1 cellular context compared by ENCODE assay signal in the genomic region with DNA sequence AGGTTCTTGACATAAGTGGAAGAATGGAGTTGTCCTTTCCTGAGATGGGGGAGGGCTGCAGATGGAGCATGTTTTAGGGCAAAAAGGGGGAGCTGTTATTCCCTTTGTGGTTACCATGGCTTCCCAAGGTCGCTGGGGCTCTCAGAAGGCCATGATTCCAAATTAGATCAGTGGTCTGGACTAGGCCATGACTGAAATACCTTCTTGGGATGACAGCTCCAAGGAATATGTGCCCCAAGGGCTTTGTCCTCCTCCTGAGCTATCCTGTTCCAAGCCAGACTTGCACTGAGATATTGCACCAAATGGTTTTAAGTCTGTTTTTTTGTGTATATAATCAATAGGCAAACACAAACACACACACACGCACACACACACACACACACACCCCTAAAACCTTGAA.
TF ChIP-seq lines count a peak whose summit lies in the region.

No MANE protein-coding gene starts in this region.

TF ChIP-seq in IMR-90, 13 proteins besides CTCF, POLR2A, EP300 and RAD21:
- TF ChIP-seq MXI1 (IDR thresholded peaks at IDR 0.05; ENCODE audit: borderline replicate concordance, low read depth, low read length) (no peak), RCOR1 (IDR thresholded peaks at IDR 0.05; ENCODE audit: insufficient replicate concordance, low read length) (no peak), CEBPB (IDR thresholded peaks at IDR 0.05; ENCODE audit: low read depth, low read length) (no peak), MAZ (IDR thresholded peaks at IDR 0.05; ENCODE audit: borderline replicate concordance, low read depth, low read length) (no peak), SMC3 (IDR thresholded peaks at IDR 0.05; ENCODE audit: low read depth, low read length) (no peak), RFX5 (IDR thresholded peaks at IDR 0.05; ENCODE audit: low read depth, low read length) (no peak), CHD1 (IDR thresholded peaks at IDR 0.05; ENCODE audit: low read depth, low read length) (no peak), MAFK (IDR thresholded peaks at IDR 0.05; ENCODE audit: low read depth, low read length) (no peak), BHLHE40 (IDR thresholded peaks at IDR 0.05; ENCODE audit: low read depth, low read length) (no peak), FOS (IDR thresholded peaks at IDR 0.05; ENCODE audit: low read depth, low read length) (no peak), NFE2L2 (IDR thresholded peaks at IDR 0.05; ENCODE audit: low read depth, low read length) (no peak)
- TF ChIP-seq, protein P1, sequence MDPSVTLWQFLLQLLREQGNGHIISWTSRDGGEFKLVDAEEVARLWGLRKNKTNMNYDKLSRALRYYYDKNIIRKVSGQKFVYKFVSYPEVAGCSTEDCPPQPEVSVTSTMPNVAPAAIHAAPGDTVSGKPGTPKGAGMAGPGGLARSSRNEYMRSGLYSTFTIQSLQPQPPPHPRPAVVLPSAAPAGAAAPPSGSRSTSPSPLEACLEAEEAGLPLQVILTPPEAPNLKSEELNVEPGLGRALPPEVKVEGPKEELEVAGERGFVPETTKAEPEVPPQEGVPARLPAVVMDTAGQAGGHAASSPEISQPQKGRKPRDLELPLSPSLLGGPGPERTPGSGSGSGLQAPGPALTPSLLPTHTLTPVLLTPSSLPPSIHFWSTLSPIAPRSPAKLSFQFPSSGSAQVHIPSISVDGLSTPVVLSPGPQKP (IDR thresholded peaks at IDR 0.05; ENCODE audit: borderline replicate concordance, low read depth, low read length): no peak
- TF ChIP-seq, protein P2, sequence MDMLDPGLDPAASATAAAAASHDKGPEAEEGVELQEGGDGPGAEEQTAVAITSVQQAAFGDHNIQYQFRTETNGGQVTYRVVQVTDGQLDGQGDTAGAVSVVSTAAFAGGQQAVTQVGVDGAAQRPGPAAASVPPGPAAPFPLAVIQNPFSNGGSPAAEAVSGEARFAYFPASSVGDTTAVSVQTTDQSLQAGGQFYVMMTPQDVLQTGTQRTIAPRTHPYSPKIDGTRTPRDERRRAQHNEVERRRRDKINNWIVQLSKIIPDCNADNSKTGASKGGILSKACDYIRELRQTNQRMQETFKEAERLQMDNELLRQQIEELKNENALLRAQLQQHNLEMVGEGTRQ (IDR thresholded peaks at IDR 0.05; ENCODE audit: low read depth, low read length): no peak
